9 cellular contexts compared by ENCODE assay signal in the genomic region with DNA sequence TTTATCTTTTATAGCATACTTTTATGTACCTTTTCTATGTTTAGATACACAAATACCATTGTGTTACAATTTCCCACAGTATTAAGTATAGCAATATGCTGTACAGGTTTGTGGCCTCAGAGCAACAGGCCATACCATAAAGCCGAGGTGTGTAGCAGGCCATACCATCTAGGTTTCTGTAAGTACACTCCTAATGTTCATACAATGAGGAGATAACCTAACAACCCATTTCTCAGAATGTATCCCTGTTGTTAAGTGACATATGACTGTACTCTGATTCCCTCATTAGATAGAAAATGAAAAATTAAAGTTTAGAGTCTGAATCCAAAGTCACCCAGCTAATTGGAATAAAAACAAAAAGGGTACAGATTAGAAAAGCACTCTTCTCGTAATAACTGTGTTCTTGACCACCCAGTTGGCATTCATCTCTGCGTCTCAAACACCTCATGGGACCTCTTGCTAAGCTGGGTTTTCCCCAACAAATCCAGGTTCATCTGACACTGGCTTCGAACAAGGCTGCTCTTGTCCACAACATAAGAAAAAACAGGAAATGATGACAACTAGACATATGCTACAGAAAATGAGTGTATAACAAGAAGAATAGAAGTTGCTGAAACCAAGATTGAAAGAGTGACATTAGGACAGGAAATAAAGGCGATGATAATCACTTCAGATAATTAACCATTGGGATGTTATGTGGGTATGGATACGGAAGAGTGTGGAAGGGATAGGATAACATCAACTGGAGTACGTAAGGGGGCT. TPM values are rescaled to one million over a fixed set of nuclear protein-coding genes. Genes with fewer than 3 reads are reported as not detected.
DNase-seq lines count a peak whose midpoint lies in the region; ATAC-seq and TF ChIP-seq lines count a peak whose summit lies in the region.
"Had no signal": no experiment of that assay in that cellular context is flagged by ENCODE, and none has a peak within 500 bp of the region (broad histone marks: within the 10 kb centered on the region; RNA-seq: fewer than 3 reads in every experiment).

No MANE protein-coding gene starts in this region.

- H3K4me1 Mint-ChIP-seq in Calu3 (ENCODE audit: low read depth, unreplicated experiment) = no peaks in the 10 kb centered on the region
- H3K4me1 Mint-ChIP-seq in effector memory CD8-positive, alpha-beta T cell (ENCODE audit: low read depth in 2 of 2) = peaks cover 19 to 26% of the 10 kb centered on the region in 2 donors

- BruUV-seq in Calu3 (replicated peaks; lab: Mats Ljungman, UMichigan) = TSS peak; percentile 69

- no peak overlapping the region for H3K9ac ChIP-seq in NT2/D1 (ENCODE audit: insufficient read length, low read depth)
- H3K9ac ChIP-seq in parathyroid adenoma = no peak overlapping the region

- intact Hi-C loops in Calu3 (cut with micrococcal nuclease; ENCODE audit: unreplicated experiment) = no loop called here
- intact Hi-C loops in left colon (cut with DNase I, micrococcal nuclease) = no loop called here

- peak; percentile 48 for ATAC-seq in effector memory CD8-positive, alpha-beta T cell (replicated peaks)
- no peak for ATAC-seq in left colon
- ATAC-seq in GM18511 (IDR thresholded peaks at IDR 0.05; ENCODE audit: unreplicated experiment) = no peak
- ATAC-seq in GM18861 (IDR thresholded peaks at IDR 0.05; ENCODE audit: unreplicated experiment) = no peak

- H3K9me3 Mint-ChIP-seq in Calu3 (ENCODE audit: low read depth, unreplicated experiment) = no peaks in the 10 kb centered on the region
- no peaks in the 10 kb centered on the region for H3K9me3 Mint-ChIP-seq in effector memory CD8-positive, alpha-beta T cell

- peak overlapping the region; percentile 64 for H3K27ac ChIP-seq in parathyroid adenoma

- peak overlapping the region; percentile 89 for H3K4me2 ChIP-seq in parathyroid adenoma (ENCODE audit: low read length)

- H2AFZ ChIP-seq in parathyroid adenoma = no peak overlapping the region

- CTCF ChIA-PET in Calu3 (lab: Charles Lee) = no interaction called here

- H3K27me3 Mint-ChIP-seq in Calu3 (ENCODE audit: unreplicated experiment) = no peaks in the 10 kb centered on the region
- H3K27me3 Mint-ChIP-seq in effector memory CD8-positive, alpha-beta T cell = no peaks in the 10 kb centered on the region

- peak overlapping the region; percentile 94 for H3K4me3 Mint-ChIP-seq in Calu3 (ENCODE audit: low read depth, unreplicated experiment)
- peak overlapping the region; percentile 91 to 96 for H3K4me3 Mint-ChIP-seq in effector memory CD8-positive, alpha-beta T cell

- H3K27ac Mint-ChIP-seq in Calu3 (ENCODE audit: unreplicated experiment) = no peak overlapping the region
- peak overlapping the region; percentile 97 to 98 for H3K27ac Mint-ChIP-seq in effector memory CD8-positive, alpha-beta T cell

- peaks cover 15% of the 10 kb centered on the region for H3K36me3 Mint-ChIP-seq in Calu3 (ENCODE audit: insufficient read depth, unreplicated experiment)
- H3K36me3 Mint-ChIP-seq in effector memory CD8-positive, alpha-beta T cell (ENCODE audit: insufficient read depth) = peaks cover 33% of the 10 kb centered on the region

- peak overlapping the region; percentile 73 for H3K4me3 ChIP-seq in NT2/D1 (ENCODE audit: insufficient read length, low read depth)
- peak overlapping the region; percentile 76 for H3K4me3 ChIP-seq in parathyroid adenoma (ENCODE audit: low read depth, low read length)

- H3K27me3 ChIP-seq in NT2/D1 (ENCODE audit: insufficient read depth, insufficient read length) = no peaks in the 10 kb centered on the region
- no peaks in the 10 kb centered on the region for H3K27me3 ChIP-seq in parathyroid adenoma (ENCODE audit: control insufficient read depth, insufficient read depth, low read length)

- no peak for DNase-seq in Calu3
- DNase-seq in NT2/D1 (ENCODE audit: low read depth, low spot score) = no peak
- DNase-seq in effector memory CD8-positive, alpha-beta T cell = no peak
- no peak for DNase-seq in left colon
- DNase-seq in GM19240 (ENCODE audit: insufficient read length, low spot score) = no peak
- DNase-seq: activated effector memory CD4-positive, alpha-beta T cell treated with Interleukin-2 at 50 U/mL for 16 hours had no signal

- H3K36me3 ChIP-seq in NT2/D1 (ENCODE audit: insufficient read depth, insufficient read length, low read length) (peaks cover 48% of the 10 kb centered on the region), parathyroid adenoma (ENCODE audit: control insufficient read depth, insufficient read depth, low read length) (no peaks in the 10 kb centered on the region)

- H3K9me3 ChIP-seq in NT2/D1 (ENCODE audit: insufficient read depth, low read length) (no peaks in the 10 kb centered on the region), parathyroid adenoma (ENCODE audit: control insufficient read depth, low read length) (no peaks in the 10 kb centered on the region)

- TF ChIP-seq CTCF in Calu3 (IDR thresholded peaks at IDR 0.05; ENCODE audit: unreplicated experiment) = no peak
- no peak for TF ChIP-seq CTCF in parathyroid adenoma (IDR thresholded peaks at IDR 0.05)

- peaks cover 3% of the 10 kb centered on the region for H3K79me2 ChIP-seq in parathyroid adenoma

- H3K4me1 ChIP-seq in NT2/D1 (ENCODE audit: insufficient read depth, insufficient read length) (no peaks in the 10 kb centered on the region), parathyroid adenoma (no peaks in the 10 kb centered on the region)

RNA-seq across cellular contexts. Expression of a gene that starts 1.4 kb away (rescaled TPM):
- total RNA-seq in Calu3 (2022) (123 and 128 TPM in 2 replicates), left colon (100 to 1,000 TPM; 172 to 214 TPM)

RNA-seq across cellular contexts. Expression of a gene that starts 7.4 kb away (rescaled TPM):
- 35.8 and 36.3 TPM in 2 replicates for total RNA-seq in Calu3 (2022)
- 10 to 100 TPM; 35.2 to 35.3 TPM for total RNA-seq in left colon

RNA-seq across cellular contexts. Expression of a gene that starts 8.6 kb away (rescaled TPM):
- total RNA-seq in Calu3 (2022) (6.5 and 6.7 TPM in 2 replicates), left colon (10 to 100 TPM; 13.7 to 15.3 TPM)
